In the genomic region with DNA sequence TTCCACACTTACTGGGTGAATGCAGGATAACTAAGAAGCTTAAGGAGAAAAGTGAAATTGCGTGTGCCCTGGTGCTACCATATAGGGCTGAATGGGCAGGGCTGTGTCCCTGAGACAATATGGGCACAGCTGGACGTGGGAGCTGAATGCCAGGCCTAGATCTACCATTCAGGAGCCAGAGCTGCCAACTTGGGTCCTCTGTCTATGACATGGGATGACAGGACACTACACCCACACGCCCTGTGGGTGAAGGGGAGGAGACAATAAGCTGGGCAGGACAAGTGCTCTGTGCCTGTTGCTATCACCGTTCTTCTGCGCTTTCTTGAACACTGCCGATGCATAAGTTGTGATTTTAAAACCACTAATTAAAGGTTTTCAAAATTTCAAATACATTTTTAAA, we compare ENCODE assay signal across 23 cellular contexts.
"Had no signal": no experiment of that assay in that cellular context is flagged by ENCODE, and none has a peak within 500 bp of the region (broad histone marks: within the 10 kb centered on the region; RNA-seq: fewer than 3 reads in every experiment).

No MANE protein-coding gene starts in this region.

- H3K4me3 Mint-ChIP-seq: activated CD4-positive, alpha-beta memory T cell treated with anti-CD3 and anti-CD28 coated beads, Interleukin-2, amount 10 ng/mL, durations not matched to agents 7 days and 5 days; activated CD4-positive, alpha-beta T cell treated with anti-CD3 and anti-CD28 coated beads, Interleukin-2, amount 10 ng/mL, durations not matched to agents 7 days and 5 days; activated CD8-positive, alpha-beta memory T cell treated with anti-CD3 and anti-CD28 coated beads, Interleukin-2, amount 10 ng/mL, durations not matched to agents 7 days and 5 days; activated T-cell treated with anti-CD3 and anti-CD28 coated beads, Interleukin-2, amount 50 U/mL, for 72 hours; central memory CD8-positive, alpha-beta T cell; naive thymus-derived CD8-positive, alpha-beta T cell; neural crest cell; T-helper 17 cell had no signal

- H3K9me3 ChIP-seq: breast epithelium, pancreas, prostate gland, spleen, transverse colon had no signal

- H3K4me1 ChIP-seq: breast epithelium, prostate gland had no signal

- H3K9me3 Mint-ChIP-seq: activated CD4-positive, alpha-beta memory T cell treated with anti-CD3 and anti-CD28 coated beads, Interleukin-2, amount 10 ng/mL, durations not matched to agents 7 days and 5 days; neural crest cell had no signal

- H3K36me3 ChIP-seq: breast epithelium, prostate gland had no signal

- H3K36me3 Mint-ChIP-seq: activated CD8-positive, alpha-beta memory T cell treated with anti-CD3 and anti-CD28 coated beads, Interleukin-2, amount 10 ng/mL, durations not matched to agents 7 days and 5 days; naive thymus-derived CD8-positive, alpha-beta T cell had no signal

- H3K27ac Mint-ChIP-seq: activated CD4-positive, alpha-beta memory T cell treated with anti-CD3 and anti-CD28 coated beads, Interleukin-2, amount 10 ng/mL, durations not matched to agents 7 days and 5 days; activated CD4-positive, alpha-beta T cell treated with anti-CD3 and anti-CD28 coated beads, Interleukin-2, amount 10 ng/mL, durations not matched to agents 7 days and 5 days; activated CD8-positive, alpha-beta memory T cell treated with anti-CD3 and anti-CD28 coated beads, Interleukin-2, amount 10 ng/mL, durations not matched to agents 7 days and 5 days; activated naive CD4-positive, alpha-beta T cell treated with anti-CD3 and anti-CD28 coated beads, Interleukin-2, amount 50 U/mL, for 72 hours; activated T-cell treated with anti-CD3 and anti-CD28 coated beads, Interleukin-2, amount 50 U/mL, for 72 hours; T-helper 17 cell had no signal

- ATAC-seq: activated CD8-positive, alpha-beta memory T cell treated with anti-CD3 and anti-CD28 coated beads, Interleukin-2, amount 10 ng/mL, durations not matched to agents 7 days and 5 days; activated naive CD4-positive, alpha-beta T cell treated with anti-CD3 and anti-CD28 coated beads, Interleukin-2, amount 50 U/mL, for 72 hours; activated T-cell treated with anti-CD3 and anti-CD28 coated beads, Interleukin-2, amount 50 U/mL, for 72 hours; naive thymus-derived CD8-positive, alpha-beta T cell; pancreas; T-helper 17 cell had no signal

- H3K27me3 ChIP-seq: breast epithelium, pancreas, spleen, transverse colon had no signal

- H3K4me1 Mint-ChIP-seq: central memory CD8-positive, alpha-beta T cell; naive thymus-derived CD8-positive, alpha-beta T cell; neural crest cell; T-helper 17 cell had no signal

- DNase-seq: activated CD4-positive, alpha-beta memory T cell treated with anti-CD3 and anti-CD28 coated beads, Interleukin-2, amount 10 ng/mL, durations not matched to agents 7 days and 5 days; activated CD4-positive, alpha-beta T cell treated with anti-CD3 and anti-CD28 coated beads for 1 hour; activated CD4-positive, alpha-beta T cell treated with anti-CD3 and anti-CD28 coated beads, Interleukin-2, amount 10 ng/mL, durations not matched to agents 7 days and 5 days; activated CD8-positive, alpha-beta memory T cell treated with anti-CD3 and anti-CD28 coated beads, Interleukin-2, amount 10 ng/mL, durations not matched to agents 7 days and 5 days; activated naive CD4-positive, alpha-beta T cell; activated T-cell treated with anti-CD3 and anti-CD28 coated beads, Interleukin-2, amount 50 U/mL, for 72 hours; effector memory CD4-positive, alpha-beta T cell; midbrain; naive thymus-derived CD8-positive, alpha-beta T cell; nucleus accumbens; pancreas; retina; spleen; stimulated activated CD4-positive, alpha-beta T cell treated with anti-CD3 and anti-CD28 coated beads, Interleukin-2, amount 100 ng/mL, for 48 hours; stimulated activated naive CD4-positive, alpha-beta T cell treated with Interleukin-2 at 50 U/mL for 16 hours; T-helper 17 cell; T1000; transverse colon had no signal

- H3K4me3 ChIP-seq: breast epithelium, pancreas, prostate gland, spleen, transverse colon had no signal

- H3K27ac ChIP-seq: breast epithelium, pancreas, prostate gland, spleen, transverse colon had no signal

- H3K27me3 Mint-ChIP-seq: activated CD4-positive, alpha-beta memory T cell treated with anti-CD3 and anti-CD28 coated beads, Interleukin-2, amount 10 ng/mL, durations not matched to agents 7 days and 5 days; central memory CD8-positive, alpha-beta T cell; T-helper 17 cell had no signal
